8 cellular contexts compared by ENCODE assay signal in the genomic region with DNA sequence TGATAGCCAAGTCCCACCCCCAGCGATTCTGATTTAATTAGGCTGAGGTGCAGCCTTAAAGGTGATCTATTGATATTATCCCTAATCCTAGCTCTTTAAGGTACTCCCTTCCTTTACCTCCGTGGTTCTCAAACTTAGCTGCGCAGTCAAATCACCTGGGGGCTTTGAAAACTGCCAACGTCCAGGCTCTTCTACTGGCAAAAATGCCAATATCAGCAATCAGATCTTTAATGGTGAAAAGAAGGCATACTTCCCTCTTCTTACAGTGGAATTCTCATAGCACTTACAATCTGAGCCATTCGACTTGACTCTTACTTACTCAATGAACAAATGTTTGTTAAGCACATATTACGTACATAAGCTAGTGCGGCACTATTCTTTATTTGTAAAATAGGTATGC. TPM values are rescaled to one million over a fixed set of nuclear protein-coding genes. Genes with fewer than 3 reads are reported as not detected.
DNase-seq lines count a peak whose midpoint lies in the region; ATAC-seq and TF ChIP-seq lines count a peak whose summit lies in the region.

No MANE protein-coding gene starts in this region.

- H3K4me1 ChIP-seq in heart right ventricle (peaks cover 0 to 15% (median 10%) of the 10 kb centered on the region in 9 donors), mesodermal cell (ENCODE audit: control insufficient read depth, insufficient read depth, low read length, poor library complexity, severe bottlenecking) (peaks cover 11% of the 10 kb centered on the region), uterus (no peaks in the 10 kb centered on the region)

- in situ Hi-C loops in astrocyte of the spinal cord (cut with HindIII; ENCODE audit: low sequenced_read_pairs), result no loop called here

- TF ChIP-seq CTCF in heart right ventricle (IDR thresholded peaks at IDR 0.05) (no peak), astrocyte of the spinal cord (IDR thresholded peaks at IDR 0.05; ENCODE audit: low read depth, low read length) (no peak), uterus (IDR thresholded peaks at IDR 0.05) (no peak)

- H3K27ac ChIP-seq in heart right ventricle, result peak overlapping the region in 6 of 10 donors; percentile 77 to 89 (median 83)
- H3K27ac ChIP-seq in mesodermal cell (ENCODE audit: low read depth, low read length, severe bottlenecking), result no peak overlapping the region
- peak overlapping the region in 1 of 2 donors; percentile 57 for H3K27ac ChIP-seq in uterus

- no peaks in the 10 kb centered on the region for H3K36me3 ChIP-seq in heart right ventricle
- peaks cover 1% of the 10 kb centered on the region for H3K36me3 ChIP-seq in mesodermal cell (ENCODE audit: control insufficient read depth, insufficient read depth, low read length)
- no peaks in the 10 kb centered on the region for H3K36me3 ChIP-seq in uterus

- H3K27me3 ChIP-seq in heart right ventricle, result peaks cover 0 to 5% (median 0%) of the 10 kb centered on the region in 7 donors
- no peaks in the 10 kb centered on the region for H3K27me3 ChIP-seq in uterus

- peak overlapping the region in 8 of 10 donors; percentile 72 to 96 (median 88) for H3K4me3 ChIP-seq in heart right ventricle
- H3K4me3 ChIP-seq in astrocyte of the spinal cord (ENCODE audit: low read depth, low read length), result peak overlapping the region; percentile 77
- H3K4me3 ChIP-seq in mesodermal cell (ENCODE audit: extremely low read depth, insufficient read depth, low read length, poor library complexity, severe bottlenecking), result peak overlapping the region; percentile 82
- peak overlapping the region; percentile 74 to 93 for H3K4me3 ChIP-seq in uterus

- ATAC-seq in heart right ventricle (no peak), left cardiac atrium (no peak), HG02981 (IDR thresholded peaks at IDR 0.05; ENCODE audit: unreplicated experiment) (no peak)

- intact Hi-C loops in heart right ventricle (cut with DNase I) (loop anchor here in 2 of 10 donors (5.0 to 10.0 kb wide), 2 partner anchors 190 to 193 kb away; a partner anchor contains a TSS), left cardiac atrium (cut with DNase I) (no loop called here), uterus (cut with DNase I; ENCODE audit: low total_unique reads) (no loop called here)

- H3K9me3 ChIP-seq in heart right ventricle (no peaks in the 10 kb centered on the region), mesodermal cell (ENCODE audit: control insufficient read depth, low read length) (no peaks in the 10 kb centered on the region), uterus (no peaks in the 10 kb centered on the region)

- TF ChIP-seq POLR2A in uterus (IDR thresholded peaks at IDR 0.05), result no peak

- DNase-seq in heart right ventricle (no peak), left cardiac atrium (no peak), astrocyte of the spinal cord (ENCODE audit: low read depth, low spot score) (no peak), uterus (no peak), D341Med (ENCODE audit: low spot score) (no peak), NCI-H1436 treated with DMSO at 0.1 percent for 48 hours (lab: John Stamatoyannopoulos, UW) (no peak)

- WGBS in heart right ventricle, 2 donors, result 69 to 70% methylated on average over 7 of the region's 7 CpGs
- 66 to 86% methylated on average over 3 to 4 of the region's 7 CpGs for WGBS in mesodermal cell (ENCODE audit: insufficient coverage in 2 of 2), 2 experiments

RNA-seq across cellular contexts. Expression of a gene that starts 0.7 kb away (rescaled TPM):
- total RNA-seq in heart right ventricle (1 to 10 TPM; 2.4 to 7.9 (median 5.0) TPM), left cardiac atrium (10 to 100 TPM in 1 of 2 donors, 1 to 10 TPM in 1; 9.1 to 10.8 TPM), uterus (10 to 100 TPM in 2 of 4 donors, 1 to 10 TPM in 2; 6.5 to 20.5 (median 14.6) TPM)
- polyA plus RNA-seq in heart right ventricle, result 1 to 10 TPM; 2.4 to 4.4 TPM
- 16.9 TPM for polyA plus RNA-seq in mesodermal cell (2013, experiment 1 of 2)
- 16.8 TPM for polyA plus RNA-seq in mesodermal cell (2013, experiment 2 of 2)
